In genomic region chrX:48059296-48059639, GRCh38 we compare ENCODE assay signal across 2 cellular contexts.
TF ChIP-seq lines count a peak whose summit lies in the region.

No MANE protein-coding gene starts in this region.

TF ChIP-seq in HCT116, 20 proteins besides CTCF, POLR2A, EP300 and RAD21:
- TF ChIP-seq ZNF274 (IDR thresholded peaks at IDR 0.05; ENCODE audit: low read depth, low read length) (peak; percentile 70), TCF7L2 (IDR thresholded peaks at IDR 0.05; ENCODE audit: borderline replicate concordance, extremely low read depth, insufficient read depth, insufficient read length) (no peak)
TF ChIP-seq in HCT116: peak in this region for 1.

TF ChIP-seq in K562, 482 proteins besides CTCF, POLR2A, EP300 and RAD21:
- TF ChIP-seq ZNF274 (IDR thresholded peaks at IDR 0.05; ENCODE audit: borderline replicate concordance, low read depth, low read length), result peak; percentile 89
- no peak for TF ChIP-seq ZBTB17 (CRISPR knock-in tag; IDR thresholded peaks at IDR 0.05)
- TF ChIP-seq ID3 (CRISPR knock-in tag; IDR thresholded peaks at IDR 0.05), result no peak
- no peak for TF ChIP-seq ID3 (tag; IDR thresholded peaks at IDR 0.05)
- no peak for TF ChIP-seq CHD2 (IDR thresholded peaks at IDR 0.05; ENCODE audit: low read depth, low read length)
- no peak for TF ChIP-seq ZNF174 (CRISPR knock-in tag; IDR thresholded peaks at IDR 0.05)
- TF ChIP-seq FOXJ2 (tag; IDR thresholded peaks at IDR 0.05), result no peak
- no peak for TF ChIP-seq BACH1 (tag; IDR thresholded peaks at IDR 0.05)
